In the genomic region with DNA sequence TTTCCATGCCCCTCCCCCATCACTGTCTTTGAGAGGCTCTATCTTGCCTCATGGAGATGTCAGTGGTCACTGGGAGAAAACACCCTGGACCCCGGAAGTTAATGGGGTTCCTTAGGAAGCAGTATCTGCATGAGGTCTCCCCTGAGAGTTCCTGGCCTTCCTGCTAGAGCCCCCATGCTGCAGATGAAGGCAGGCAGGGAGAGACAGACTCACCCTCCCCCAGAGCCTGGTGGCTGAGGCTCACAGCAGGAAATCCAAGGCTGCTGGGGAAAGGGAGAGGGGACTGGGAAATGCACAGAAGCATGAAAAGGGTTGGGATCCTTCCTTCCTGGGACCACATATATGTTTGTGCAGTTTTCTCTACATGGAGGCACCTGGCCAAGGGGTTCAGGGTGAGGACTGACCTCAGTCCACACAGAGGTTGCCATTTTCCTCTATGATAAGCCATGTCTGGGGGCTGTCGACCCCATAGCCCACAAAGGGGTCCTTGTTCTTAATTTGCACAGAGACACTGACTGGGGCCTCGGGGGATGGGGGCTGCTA, we compare ENCODE assay signal across 19 cellular contexts.
A peak's percentile ranks its signal among the peaks of the same experiment; 100 is the strongest.
DNase-seq lines count a peak whose midpoint lies in the region; TF ChIP-seq lines count a peak whose summit lies in the region.
"Had no signal": no experiment of that assay in that cellular context is flagged by ENCODE, and none has a peak within 500 bp of the region (broad histone marks: within the 10 kb centered on the region; RNA-seq: fewer than 3 reads in every experiment).

No MANE protein-coding gene starts in this region.

- no peak overlapping the region for H3T11ph ChIP-seq in H9 (ENCODE audit: low read length)

- in situ Hi-C loops in GM13976 (cut with MboI; ENCODE audit: low sequenced_read_pairs, unreplicated experiment), result no loop called here

- H3K79me1 ChIP-seq in H9 (ENCODE audit: insufficient read depth, low read depth, low read length, poor library complexity, severe bottlenecking) (no peaks in the 10 kb centered on the region), mesenchymal stem cell (replicated peaks; ENCODE audit: low read length, poor library complexity, severe bottlenecking) (no peaks in the 10 kb centered on the region)

- H2AK5ac ChIP-seq in H9 (ENCODE audit: insufficient read length, low read length) (no peak overlapping the region), mesenchymal stem cell (ENCODE audit: low read length, severe bottlenecking) (no peak overlapping the region)

- no peak overlapping the region for H2BK20ac ChIP-seq in H9 (ENCODE audit: low read depth, low read length, poor library complexity, severe bottlenecking)

- H3K36me3 Mint-ChIP-seq in H9 (ENCODE audit: insufficient read depth in 1 of 3, low read depth in 3 of 3), result no peaks in the 10 kb centered on the region
- no peaks in the 10 kb centered on the region for H3K36me3 Mint-ChIP-seq in brain
- H3K36me3 Mint-ChIP-seq: CD4-positive, CD25-positive, alpha-beta regulatory T cell had no signal

- no peaks in the 10 kb centered on the region for H3K23me2 ChIP-seq in H9 (ENCODE audit: insufficient read length, low read depth, low read length, poor library complexity, severe bottlenecking)

- H3K4me1 ChIP-seq in H9 (ENCODE audit: insufficient read depth, low read length), result 0 out of 2 replicates have a peak, but pooled peaks cover 2% of the 10 kb centered on the region
- H3K4me1 ChIP-seq in mesenchymal stem cell (ENCODE audit: control insufficient read depth, insufficient read depth, low read depth, low read length), result peaks cover 2% of the 10 kb centered on the region
- H3K4me1 ChIP-seq: Peyer's patch, SJSA1 had no signal

- no peak overlapping the region for H3K9ac ChIP-seq in H9 (ENCODE audit: extremely low read depth, insufficient read length, low read length)
- H3K9ac ChIP-seq in mesenchymal stem cell (ENCODE audit: low read length), result no peak overlapping the region

- no peak overlapping the region for H3K4ac ChIP-seq in H9 (ENCODE audit: low read depth, low read length)
- H3K4ac ChIP-seq in mesenchymal stem cell (ENCODE audit: low read depth in 1 of 2, low read length in 2 of 2), result no peak overlapping the region

- TF ChIP-seq CTCF in H9 (conservative IDR thresholded peaks at IDR 0.05) (no peak), brain (conservative IDR thresholded peaks at IDR 0.05) (no peak), GM13976 (IDR thresholded peaks at IDR 0.05; ENCODE audit: borderline replicate concordance, control extremely low read depth, extremely low read depth, insufficient read depth, missing control alignments) (no peak)

- no peak overlapping the region for H3K4me3 ChIP-seq in mesenchymal stem cell (ENCODE audit: insufficient read depth in 1 of 2, low read depth in 1 of 2, low read length in 2 of 2)
- H3K4me3 ChIP-seq: Peyer's patch, SJSA1 had no signal

- H3K18ac ChIP-seq in H9 (ENCODE audit: insufficient read length, low read depth, low read length) (no peak overlapping the region), mesenchymal stem cell (ENCODE audit: low read depth in 1 of 2, low read length in 2 of 2) (no peak overlapping the region)

- no peak overlapping the region for H4K5ac ChIP-seq in H9 (ENCODE audit: insufficient read length, low read depth, low read length)

- H3K79me2 ChIP-seq in H9 (ENCODE audit: insufficient read depth, low read length), result no peaks in the 10 kb centered on the region

- no peaks in the 10 kb centered on the region for H4K20me1 ChIP-seq in H9 (ENCODE audit: control insufficient read depth, insufficient read depth, insufficient read length)

- H2BK120ac ChIP-seq in H9 (ENCODE audit: low read depth, low read length, poor library complexity, severe bottlenecking) (no peak overlapping the region), mesenchymal stem cell (ENCODE audit: low read depth, low read length) (no peak overlapping the region)

- no peak overlapping the region for H2AFZ ChIP-seq in H9 (ENCODE audit: low read length)
- H2AFZ ChIP-seq in mesenchymal stem cell (ENCODE audit: low read depth, low read length), result no peak overlapping the region

- H3K9me3 Mint-ChIP-seq in H9, result no peaks in the 10 kb centered on the region
- no peaks in the 10 kb centered on the region for H3K9me3 Mint-ChIP-seq in brain

- WGBS in H9 (ENCODE audit: extremely low coverage, insufficient read length, low lambda C conversion rate), result no CpG with 5 or more reads among the region's 3 CpGs
- WGBS in mesenchymal stem cell, result 61% methylated on average over 3 of the region's 3 CpGs

- peaks cover 3% of the 10 kb centered on the region for H3K27me3 Mint-ChIP-seq in H9 (ENCODE audit: low read depth)
- peaks cover 4% of the 10 kb centered on the region for H3K27me3 Mint-ChIP-seq in brain

- no peak overlapping the region for H3K14ac ChIP-seq in H9 (ENCODE audit: insufficient read depth, low read length)
- H3K14ac ChIP-seq in mesenchymal stem cell (ENCODE audit: low read length in 2 of 2), result no peak overlapping the region

- H3K56ac ChIP-seq in H9 (ENCODE audit: insufficient read length, low read depth, low read length), result no peak overlapping the region

- DNase-seq in H9 (peak; percentile 28), iPS-NIHi11 (ENCODE audit: low spot score) (peak; percentile 20), mesenchymal stem cell (no peak), GM13976 (ENCODE audit: low spot score) (no peak), C1 segment of cervical spinal cord (lab: John Stamatoyannopoulos, UW) (no peak)
- DNase-seq in activated CD4-positive, alpha-beta T cell treated with anti-CD3 and anti-CD28 coated beads, Interleukin-2, amount 50 U/mL, for 4 hours, result no peak
- DNase-seq: AML-193; CD4-positive, CD25-positive, alpha-beta regulatory T cell; DMS153; GDM1; KBM-7; MV-4-11; NCI-H187 treated with DMSO at 0.1 percent for 48 hours; NCI-H446; NCI-H526 treated with DMSO at 0.1 percent for 48 hours; Peyer's patch; SW 1271 had no signal

- no peak overlapping the region for H4K8ac ChIP-seq in H9 (replicated peaks; ENCODE audit: insufficient read length, low read depth, low read length)
- H4K8ac ChIP-seq in mesenchymal stem cell (ENCODE audit: low read length), result no peak overlapping the region

- no peak overlapping the region for H2BK15ac ChIP-seq in H9 (ENCODE audit: low read depth, low read length)
- no peak overlapping the region for H2BK15ac ChIP-seq in mesenchymal stem cell (ENCODE audit: low read depth, poor library complexity, severe bottlenecking)

- H3K27ac ChIP-seq in H9 (ENCODE audit: insufficient read length, low read depth, low read length), result no peak overlapping the region
- H3K27ac ChIP-seq in mesenchymal stem cell (ENCODE audit: low read length, poor library complexity, severe bottlenecking), result no peak overlapping the region
- H3K27ac ChIP-seq: SJSA1 had no signal

- H3K4me2 ChIP-seq in H9 (ENCODE audit: insufficient read depth, insufficient read length, low read length) (no peak overlapping the region), mesenchymal stem cell (ENCODE audit: low read length, poor library complexity, severe bottlenecking) (no peak overlapping the region)

- no peaks in the 10 kb centered on the region for H3K27me3 ChIP-seq in H9 (ENCODE audit: insufficient read depth, low read length)
- H3K27me3 ChIP-seq in mesenchymal stem cell (ENCODE audit: control insufficient read depth in 1 of 2, insufficient read depth in 1 of 2, low read length in 2 of 2), result peaks cover 31 to 50% of the 10 kb centered on the region in 2 experiments
- H3K27me3 ChIP-seq: Peyer's patch, SJSA1 had no signal

- H3K4me3 Mint-ChIP-seq in H9, result no peak overlapping the region
- no peak overlapping the region for H3K4me3 Mint-ChIP-seq in brain
- H3K4me3 Mint-ChIP-seq: CD4-positive, CD25-positive, alpha-beta regulatory T cell had no signal

- no peak overlapping the region for H2BK12ac ChIP-seq in H9 (ENCODE audit: insufficient read length, low read depth, low read length)
- H2BK12ac ChIP-seq in mesenchymal stem cell (ENCODE audit: low read length in 2 of 2), result no peak overlapping the region

- H3K4me1 Mint-ChIP-seq in H9 (peaks cover 27 to 28% of the 10 kb centered on the region in 2 experiments), brain (peaks cover 44% of the 10 kb centered on the region)

- H3K36me3 ChIP-seq in mesenchymal stem cell (ENCODE audit: control insufficient read depth in 1 of 2, insufficient read depth in 2 of 2, low read depth in 1 of 2, low read length in 2 of 2), result no peaks in the 10 kb centered on the region
- H3K36me3 ChIP-seq: Peyer's patch, SJSA1 had no signal

- no peak overlapping the region for H4K91ac ChIP-seq in H9 (ENCODE audit: insufficient read length, low read depth, low read length)
- H4K91ac ChIP-seq in mesenchymal stem cell (ENCODE audit: low read length), result no peak overlapping the region

- H3K27ac Mint-ChIP-seq in H9 (no peak overlapping the region), brain (peak overlapping the region in 3 of 5 experiments; percentile 26 to 89 (median 44))
- H3K27ac Mint-ChIP-seq: CD4-positive, CD25-positive, alpha-beta regulatory T cell had no signal

- no peaks in the 10 kb centered on the region for H3K9me3 ChIP-seq in H9 (ENCODE audit: control insufficient read depth, low read depth, low read length)
- no peaks in the 10 kb centered on the region for H3K9me3 ChIP-seq in mesenchymal stem cell (ENCODE audit: control insufficient read depth, low read length)
- H3K9me3 ChIP-seq: Peyer's patch, SJSA1 had no signal

- no peak overlapping the region for H2BK5ac ChIP-seq in H9 (ENCODE audit: insufficient read length, low read length)
- H2BK5ac ChIP-seq in mesenchymal stem cell (ENCODE audit: low read depth, low read length, poor library complexity, severe bottlenecking), result no peak overlapping the region

- H3K23ac ChIP-seq in H9 (ENCODE audit: insufficient read length, low read depth, low read length), result no peak overlapping the region
- H3K23ac ChIP-seq in mesenchymal stem cell (ENCODE audit: low read length in 2 of 2), result no peak overlapping the region

Comparison
In these comparisons a context has a peak if more than half of its experiments do, and no peak if none do; other contexts are left out.
1. DNase-seq: peak in H9 (single experiment) and iPS-NIHi11 (single experiment); none in activated CD4-positive, alpha-beta T cell treated with anti-CD3 and anti-CD28 coated beads, Interleukin-2, amount 50 U/mL, for 4 hours (0 of 2), mesenchymal stem cell (single experiment), GM13976 (single experiment) and C1 segment of cervical spinal cord (0 of 14).
2. H3K27ac Mint-ChIP-seq: peak in brain (3 of 5); none in H9 (0 of 3).